8 cellular contexts compared by ENCODE assay signal in the genomic region with DNA sequence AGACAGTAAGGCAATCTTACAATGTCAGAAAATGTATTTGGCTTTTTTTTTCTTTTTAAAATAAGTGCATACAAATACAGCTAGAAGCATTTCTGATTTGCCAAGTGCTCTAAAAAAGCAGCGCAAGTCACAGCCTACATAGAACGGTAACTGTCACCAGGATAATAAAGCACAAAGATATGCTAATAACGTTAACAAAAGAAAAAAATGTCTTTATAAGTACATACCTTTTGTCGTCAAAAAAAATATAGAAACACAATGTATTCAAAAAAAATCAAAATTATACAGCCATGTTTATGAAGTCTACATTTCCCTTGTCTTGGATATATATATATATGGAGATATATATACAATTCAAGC. TPM values are rescaled to one million over a fixed set of nuclear protein-coding genes. Genes with fewer than 3 reads are reported as not detected.
DNase-seq lines count a peak whose midpoint lies in the region; ATAC-seq and TF ChIP-seq lines count a peak whose summit lies in the region.

No MANE protein-coding gene starts in this region.

- no peaks in the 10 kb centered on the region for H3K27me3 Mint-ChIP-seq in stimulated activated naive CD8-positive, alpha-beta T cell treated with anti-CD3 and anti-CD28 coated beads, Interleukin-15, Interleukin-2, amounts not matched to agents 100 ng/mL and 50 ng/mL, for 24 hours

- TF ChIP-seq POLR2A in body of pancreas (IDR thresholded peaks at IDR 0.05) = no peak

- peaks cover 3 to 4% of the 10 kb centered on the region in 2 donors for H3K36me3 ChIP-seq in body of pancreas (replicated peaks in 1 of 2; ENCODE audit: insufficient read depth in 1 of 2, low read depth in 2 of 2)
- peaks cover 53% of the 10 kb centered on the region for H3K36me3 ChIP-seq in mesodermal cell (ENCODE audit: control insufficient read depth, insufficient read depth, low read length)
- peaks cover 0 to 4% of the 10 kb centered on the region in 2 donors for H3K36me3 ChIP-seq in aorta (ENCODE audit: control insufficient read depth in 1 of 2, insufficient read depth in 2 of 2, low read length in 1 of 2)

- ATAC-seq in stimulated activated naive CD8-positive, alpha-beta T cell treated with anti-CD3 and anti-CD28 coated beads, Interleukin-15, Interleukin-2, amounts not matched to agents 100 U/mL and 50 U/mL, for 24 hours = no peak
- ATAC-seq in body of pancreas = no peak
- ATAC-seq in aorta (ENCODE audit: low FRiP score) = no peak

- peak overlapping the region; percentile 93 for H3K27ac Mint-ChIP-seq in stimulated activated naive CD8-positive, alpha-beta T cell treated with anti-CD3 and anti-CD28 coated beads, Interleukin-15, Interleukin-2, amounts not matched to agents 100 ng/mL and 50 ng/mL, for 24 hours

- H3K36me3 Mint-ChIP-seq in stimulated activated naive CD8-positive, alpha-beta T cell treated with anti-CD3 and anti-CD28 coated beads, Interleukin-15, Interleukin-2, amounts not matched to agents 100 ng/mL and 50 ng/mL, for 24 hours (ENCODE audit: low read depth) = peaks cover 68% of the 10 kb centered on the region

- no peak for TF ChIP-seq CTCF in body of pancreas (IDR thresholded peaks at IDR 0.05)

- H3K4me1 ChIP-seq in body of pancreas (peaks cover 32% of the 10 kb centered on the region), mesodermal cell (ENCODE audit: control insufficient read depth, insufficient read depth, low read length, poor library complexity, severe bottlenecking) (peaks cover 25% of the 10 kb centered on the region), aorta (ENCODE audit: control insufficient read depth in 1 of 2, insufficient read depth in 2 of 2, low read length in 2 of 2) (peaks cover under 1 to 1% of the 10 kb centered on the region in 2 donors)

- no peaks in the 10 kb centered on the region for H3K27me3 ChIP-seq in body of pancreas
- no peaks in the 10 kb centered on the region for H3K27me3 ChIP-seq in aorta (ENCODE audit: control insufficient read depth in 1 of 2, insufficient read depth in 2 of 2, low read length in 1 of 2)

- intact Hi-C loops in body of pancreas (cut with DNase I) (no loop called here), aorta (cut with DNase I) (loop anchor here (2.0 to 10.0 kb wide), 3 partner anchors 258 to 476 kb away; no protein-coding TSS in a partner anchor)

- H3K9me3 Mint-ChIP-seq in stimulated activated naive CD8-positive, alpha-beta T cell treated with anti-CD3 and anti-CD28 coated beads, Interleukin-15, Interleukin-2, amounts not matched to agents 100 ng/mL and 50 ng/mL, for 24 hours = no peaks in the 10 kb centered on the region

- DNase-seq in stimulated activated naive CD8-positive, alpha-beta T cell treated with anti-CD3 and anti-CD28 coated beads, Interleukin-15, Interleukin-2, amounts not matched to agents 100 U/mL and 50 U/mL, for 24 hours = no peak
- DNase-seq in body of pancreas = no peak
- no peak for DNase-seq in aorta
- no peak for DNase-seq in DMS79 treated with DMSO at 0.1 percent for 48 hours (lab: John Stamatoyannopoulos, UW)
- no peak for DNase-seq in cerebellar cortex (ENCODE audit: low spot score)
- no peak for DNase-seq in NCI-H69 (lab: John Stamatoyannopoulos, UW)

- H3K9me3 ChIP-seq in body of pancreas (no peaks in the 10 kb centered on the region), mesodermal cell (ENCODE audit: control insufficient read depth, low read length) (no peaks in the 10 kb centered on the region), aorta (ENCODE audit: control insufficient read depth, low read length) (no peaks in the 10 kb centered on the region)

- H3K4me3 Mint-ChIP-seq in stimulated activated naive CD8-positive, alpha-beta T cell treated with anti-CD3 and anti-CD28 coated beads, Interleukin-15, Interleukin-2, amounts not matched to agents 100 ng/mL and 50 ng/mL, for 24 hours = peak overlapping the region; percentile 99

- H3K4me3 ChIP-seq in body of pancreas = peak overlapping the region; percentile 18 to 61
- peak overlapping the region; percentile 57 for H3K4me3 ChIP-seq in mesodermal cell (ENCODE audit: extremely low read depth, insufficient read depth, low read length, poor library complexity, severe bottlenecking)
- peak overlapping the region; percentile 89 to 92 for H3K4me3 ChIP-seq in aorta (ENCODE audit: low read length in 2 of 2)

- WGBS in body of pancreas, 2 donors = 1% methylated on average over 4 of the region's 4 CpGs
- no CpG with 5 or more reads among the region's 4 CpGs for WGBS in mesodermal cell (ENCODE audit: insufficient coverage in 2 of 2), 2 experiments
- WGBS in aorta, 2 donors = 1 to 2% methylated on average over 4 of the region's 4 CpGs

- peak overlapping the region; percentile 71 to 100 (median 100) for H3K27ac ChIP-seq in body of pancreas
- peak overlapping the region; percentile 26 for H3K27ac ChIP-seq in mesodermal cell (ENCODE audit: low read depth, low read length, severe bottlenecking)
- H3K27ac ChIP-seq in aorta (ENCODE audit: low read depth in 1 of 2, low read length in 2 of 2) = peak overlapping the region; percentile 2 to 85

- H3K4me1 Mint-ChIP-seq in stimulated activated naive CD8-positive, alpha-beta T cell treated with anti-CD3 and anti-CD28 coated beads, Interleukin-15, Interleukin-2, amounts not matched to agents 100 ng/mL and 50 ng/mL, for 24 hours (ENCODE audit: low read depth) = peaks cover 67% of the 10 kb centered on the region

RNA-seq across cellular contexts. Expression of gene IRF2BP2, which starts 3.3 kb away (rescaled TPM):
- total RNA-seq in body of pancreas (10 to 100 TPM; 82.7 to 83.3 TPM), aorta (100 to 1,000 TPM in 1 of 2 donors, 10 to 100 TPM in 1; 90.6 to 148 TPM)
- 122 TPM for polyA plus RNA-seq in mesodermal cell (2013, experiment 1 of 2)
- polyA plus RNA-seq in mesodermal cell (2013, experiment 2 of 2) = 99.9 TPM
- polyA plus RNA-seq in aorta = 100 to 1,000 TPM in 1 of 2 donors, 10 to 100 TPM in 1; 36.9 to 123 TPM

Comparison
In these comparisons a context has a peak if more than half of its experiments do, and no peak if none do; other contexts are left out.
1. H3K27ac ChIP-seq: peak in every context shown above with its lines; median percentile 100 in body of pancreas; 44 in aorta; 26 in mesodermal cell.
2. H3K4me3 ChIP-seq: peak in every context shown above with its lines; median percentile 90 in aorta; 57 in mesodermal cell; 40 in body of pancreas.